Comparison of ENCODE assay signal across 6 cellular contexts in the genomic region with DNA sequence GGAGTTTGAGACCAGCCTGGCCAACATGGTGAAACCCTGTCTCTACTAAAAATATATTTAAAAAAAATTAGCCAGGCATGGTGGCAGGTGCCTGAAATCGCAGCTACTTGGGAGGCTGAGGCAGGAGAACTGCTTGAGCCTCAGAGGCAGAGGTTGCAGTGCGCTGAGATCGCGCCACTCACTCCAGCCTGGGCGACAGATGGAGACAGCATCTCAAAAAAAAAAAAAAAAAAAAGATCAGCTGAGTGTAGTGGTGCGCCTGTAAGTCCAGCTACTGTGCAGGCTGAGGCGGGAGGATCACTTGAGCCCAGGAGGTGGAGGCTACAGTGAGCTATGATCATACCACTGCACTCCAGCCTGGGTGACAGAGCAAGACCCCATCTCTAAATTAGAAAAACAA. TPM values are rescaled to one million over a fixed set of nuclear protein-coding genes. Genes with fewer than 3 reads are reported as not detected.
A peak's percentile ranks its signal among the peaks of the same experiment; 100 is the strongest.
DNase-seq lines count a peak whose midpoint lies in the region; ATAC-seq, FAIRE-seq and TF ChIP-seq lines count a peak whose summit lies in the region.
"Not testable (repeated sequence)": the region's sequence is repeated elsewhere in the genome, so short reads cannot be mapped to it uniquely, and the experiment has no call there.

No MANE protein-coding gene starts in this region.

- in situ Hi-C loops in K562 (cut with MboI): not testable (repeated sequence)

- not testable (repeated sequence) for ATAC-seq in K562

- not testable (repeated sequence) for BruUV-seq in K562 (replicated peaks; lab: Mats Ljungman, UMichigan)

- not testable (repeated sequence) for H3K4me3 Mint-ChIP-seq in nephron progenitor cell

- H3K27me3 Mint-ChIP-seq in nephron progenitor cell (ENCODE audit: low read depth, poor library complexity): not testable (repeated sequence)

- WGBS in K562 (ENCODE audit: insufficient coverage, low coverage, missing lambda C conversion rate): 86% methylated on average over 6 of the region's 7 CpGs

- H3K9ac ChIP-seq in SK-N-MC (ENCODE audit: insufficient read length); K562 (ENCODE audit: insufficient read depth in 1 of 2, low read depth in 2 of 2, low read length in 2 of 2): not testable (repeated sequence)

- not testable (repeated sequence) for H3K27me3 ChIP-seq in K562 (ENCODE audit: control insufficient read depth in 2 of 2, insufficient read depth in 2 of 2, low read length in 2 of 2)

- peak; percentile 7 for DNase-seq in NCI-H1694 (lab: John Stamatoyannopoulos, UW)
- peak; percentile 15 for DNase-seq in NCI-H82 (lab: John Stamatoyannopoulos, UW)
- not testable (repeated sequence) for DNase-seq in SK-N-MC (ENCODE audit: low read depth, low spot score); K562 (ENCODE audit: extremely low read depth in 1 of 4, low spot score in 3 of 4); nephron progenitor cell

- not testable (repeated sequence) for H3K79me2 ChIP-seq in K562 (ENCODE audit: control insufficient read depth, insufficient read depth, low read length)

- POLR2A ChIA-PET in K562 (lab: Yijun Ruan, JAX): interaction anchor here (0.6 to 1.2 kb wide), 4 partner anchors 9 to 145 kb away, joined by 3 read pairs; a partner anchor contains a TSS

- H3K27ac ChIP-seq in 22Rv1 (peak overlapping the region; percentile 42), SK-N-MC (peak overlapping the region; percentile 84; the same call in 1 of the 2 replicates)
- H3K27ac ChIP-seq in K562 (ENCODE audit: extremely low read depth, low read depth, low read length): not testable (repeated sequence)

- H3K9me3 Mint-ChIP-seq in nephron progenitor cell: not testable (repeated sequence)

- H3K4me3 ChIP-seq in SK-N-MC, K562: not testable (repeated sequence)

- CTCF ChIA-PET in K562 (lab: Yijun Ruan, JAX; ENCODE audit: low intra/inter-chr PET ratio): not testable (repeated sequence)

- intact Hi-C loops in K562 (cut with micrococcal nuclease): not testable (repeated sequence)

- not testable (repeated sequence) for H2AFZ ChIP-seq in K562 (ENCODE audit: low read depth, low read length)

- TF ChIP-seq EP300 in K562 (IDR thresholded peaks at IDR 0.05; ENCODE audit: low read length): not testable (repeated sequence)

- not testable (repeated sequence) for H3K9me1 ChIP-seq in K562 (ENCODE audit: control insufficient read depth, insufficient read depth, low read length)

- not testable (repeated sequence) for TF ChIP-seq RAD21 in K562 (CRISPR knock-in tag; conservative IDR thresholded peaks at IDR 0.05 in 1 of 2, IDR thresholded peaks at IDR 0.05 in 1 of 2)

- H3K4me1 Mint-ChIP-seq in nephron progenitor cell: peaks cover 19% of the 10 kb centered on the region

- TF ChIP-seq POLR2A in K562 (conservative IDR thresholded peaks at IDR 0.05): not testable (repeated sequence)

- not testable (repeated sequence) for H3K9me3 ChIP-seq in SK-N-MC (ENCODE audit: low read depth, low read length); K562 (replicated peaks; ENCODE audit: control insufficient read depth, insufficient read depth, low read depth, low read length)

- TF ChIP-seq CTCF in 22Rv1 (IDR thresholded peaks at IDR 0.05); K562 (IDR thresholded peaks at IDR 0.05 in 2 of 3, conservative IDR thresholded peaks at IDR 0.05 in 1 of 3; ENCODE audit: insufficient read depth in 2 of 3, low read depth in 1 of 3, low read length in 3 of 3); nephron progenitor cell (IDR thresholded peaks at IDR 0.05): not testable (repeated sequence)

- H4K20me1 ChIP-seq in K562 (replicated peaks; ENCODE audit: control insufficient read depth, insufficient read depth, low read length): not testable (repeated sequence)

- H3K4me1 ChIP-seq in K562 (replicated peaks in 1 of 2; ENCODE audit: control insufficient read depth in 2 of 2, insufficient read depth in 2 of 2, low read length in 2 of 2): peaks cover 4 to 50% of the 10 kb centered on the region in 2 experiments; a peak in 4 of 5 replicates

- not testable (repeated sequence) for H3K36me3 ChIP-seq in SK-N-MC (ENCODE audit: insufficient read depth, low read length)
- peaks cover 54% of the 10 kb centered on the region; the same call in 2 of the 3 replicates for H3K36me3 ChIP-seq in K562 (ENCODE audit: control insufficient read depth, insufficient read depth, low read length)

- H3K36me3 Mint-ChIP-seq in nephron progenitor cell (ENCODE audit: low read depth): peaks cover 37% of the 10 kb centered on the region

- peak overlapping the region; percentile 77 for H3K27ac Mint-ChIP-seq in nephron progenitor cell

- not testable (repeated sequence) for H3K4me2 ChIP-seq in K562 (ENCODE audit: insufficient read depth, low read length)

- not testable (repeated sequence) for FAIRE-seq in K562 (lab: Jason Lieb, UNC)

TF ChIP-seq in K562, 482 proteins besides CTCF, POLR2A, EP300 and RAD21 (continues in another document):
- peak; percentile 30; the same call in 1 of the 2 replicates for TF ChIP-seq ZNF384 (IDR thresholded peaks at IDR 0.05; ENCODE audit: low read depth, low read length)

RNA-seq across cellular contexts. Expression of a gene that starts 9.9 kb away (rescaled TPM):
- total RNA-seq in K562 (2011; cell fraction: chromatin; rRNA removed; ENCODE audit: low replicate concordance): 55.1 and 137 TPM in 2 replicates
- 204 and 212 TPM in 2 replicates for total RNA-seq in K562 (2011; cell fraction: nucleolus; rRNA removed)
- total RNA-seq in K562 (2011; cell fraction: nucleoplasm; rRNA removed): 127 and 144 TPM in 2 replicates
- total RNA-seq in K562 (2014; rRNA removed) (131 and 143 TPM in 2 replicates), K562 (2014; rRNA removed; fragmentation: Illumina TruSeq; extraction: Trizol) (52.2 and 67.5 TPM in 2 replicates), K562 (2015; rRNA removed; fragmentation: Illumina TruSeq; extraction: Trizol) (81.6 and 83.0 TPM in 2 replicates), K562 (2021) (91.5 and 96.7 TPM in 2 replicates)
- polyA plus RNA-seq in K562 (2011; rRNA removed) (82.1 and 86.0 TPM in 2 replicates), K562 (2014; fragmentation: Illumina TruSeq; extraction: Trizol) (60.5 and 66.6 TPM in 2 replicates), K562 (2014; fragmentation: Nextera tagmentation; extraction: Ambion mirVana) (10 to 100 TPM in 1 of 2 experiments, 1 to 10 TPM in 1; 4.2 to 12.6 TPM), K562 (2014; rRNA removed) (141 and 166 TPM in 2 replicates)
- polyA plus RNA-seq in K562 (2011; cell fraction: cytosol; rRNA removed): 118 and 186 TPM in 2 replicates
- 46.8 and 51.5 TPM in 2 replicates for polyA plus RNA-seq in K562 (2011; cell fraction: nucleus; rRNA removed)
- 164 and 292 TPM in 2 replicates for polyA plus RNA-seq in K562 (2012)
- polyA minus RNA-seq in K562 (2011; rRNA and poly(A)+ RNA removed): 17.9 and 26.4 TPM in 2 replicates
- polyA minus RNA-seq in K562 (2011; cell fraction: cytosol; rRNA and poly(A)+ RNA removed): 32.6 and 58.7 TPM in 2 replicates
- polyA minus RNA-seq in K562 (2011; cell fraction: nucleus; rRNA and poly(A)+ RNA removed): 14.4 and 24.1 TPM in 2 replicates

RNA-seq across cellular contexts. Expression of a gene that starts 40.7 kb away (rescaled TPM):
- total RNA-seq in K562 (2011; cell fraction: chromatin; rRNA removed; ENCODE audit: low replicate concordance): 10.7 and 24.6 TPM in 2 replicates
- 13.8 and 17.5 TPM in 2 replicates for total RNA-seq in K562 (2011; cell fraction: nucleolus; rRNA removed)
- 10.7 and 12.8 TPM in 2 replicates for total RNA-seq in K562 (2011; cell fraction: nucleoplasm; rRNA removed)
- total RNA-seq in K562 (2014; rRNA removed) (4.0 and 4.4 TPM in 2 replicates), K562 (2014; rRNA removed; fragmentation: Illumina TruSeq; extraction: Trizol) (4.3 and 4.6 TPM in 2 replicates), K562 (2015; rRNA removed; fragmentation: Illumina TruSeq; extraction: Trizol) (4.9 and 5.4 TPM in 2 replicates), K562 (2021) (6.5 and 9.3 TPM in 2 replicates)
- polyA plus RNA-seq in K562 (2011; rRNA removed) (5.7 and 8.0 TPM in 2 replicates), K562 (2014; fragmentation: Illumina TruSeq; extraction: Trizol) (6.6 and 7.3 TPM in 2 replicates), K562 (2014; fragmentation: Nextera tagmentation; extraction: Ambion mirVana) (1 to 10 TPM in 1 of 2 experiments, under 1 TPM in 1; 0.69 to 1.0 TPM), K562 (2014; rRNA removed) (6.8 and 7.3 TPM in 2 replicates)
- polyA plus RNA-seq in K562 (2011; cell fraction: cytosol; rRNA removed): 8.2 and 15.6 TPM in 2 replicates
- 3.0 and 4.8 TPM in 2 replicates for polyA plus RNA-seq in K562 (2011; cell fraction: nucleus; rRNA removed)
- 7.6 and 10.7 TPM in 2 replicates for polyA plus RNA-seq in K562 (2012)
- polyA minus RNA-seq in K562 (2011; rRNA and poly(A)+ RNA removed): 4.5 and 8.6 TPM in 2 replicates
- 4.7 and 6.4 TPM in 2 replicates for polyA minus RNA-seq in K562 (2011; cell fraction: cytosol; rRNA and poly(A)+ RNA removed)
- 3.0 and 4.6 TPM in 2 replicates for polyA minus RNA-seq in K562 (2011; cell fraction: nucleus; rRNA and poly(A)+ RNA removed)

RNA-seq across cellular contexts. Expression of a gene that starts 43.6 kb away (rescaled TPM):
- 45.6 and 105 TPM in 2 replicates for total RNA-seq in K562 (2011; cell fraction: chromatin; rRNA removed; ENCODE audit: low replicate concordance)
- total RNA-seq in K562 (2011; cell fraction: nucleolus; rRNA removed): 61.4 and 62.6 TPM in 2 replicates
- total RNA-seq in K562 (2011; cell fraction: nucleoplasm; rRNA removed): 50.8 and 52.2 TPM in 2 replicates
- total RNA-seq in K562 (2014; rRNA removed) (43.0 and 64.9 TPM in 2 replicates), K562 (2014; rRNA removed; fragmentation: Illumina TruSeq; extraction: Trizol) (12.7 and 16.0 TPM in 2 replicates), K562 (2015; rRNA removed; fragmentation: Illumina TruSeq; extraction: Trizol) (23.6 and 24.5 TPM in 2 replicates), K562 (2021) (60.0 and 66.7 TPM in 2 replicates)
- polyA plus RNA-seq in K562 (2011; rRNA removed) (5.4 and 7.1 TPM in 2 replicates), K562 (2014; fragmentation: Illumina TruSeq; extraction: Trizol) (33.5 and 50.1 TPM in 2 replicates), K562 (2014; fragmentation: Nextera tagmentation; extraction: Ambion mirVana) (1 to 10 TPM in 1 of 2 experiments, under 1 TPM in 1; 0.90 to 1.1 TPM), K562 (2014; rRNA removed) (27.8 and 30.6 TPM in 2 replicates)
- polyA plus RNA-seq in K562 (2011; cell fraction: cytosol; rRNA removed): 6.1 and 12.8 TPM in 2 replicates
- polyA plus RNA-seq in K562 (2011; cell fraction: nucleus; rRNA removed): 9.6 and 23.4 TPM in 2 replicates
- polyA plus RNA-seq in K562 (2012): 26.0 and 32.1 TPM in 2 replicates
- 4.6 and 8.5 TPM in 2 replicates for polyA minus RNA-seq in K562 (2011; rRNA and poly(A)+ RNA removed)
- polyA minus RNA-seq in K562 (2011; cell fraction: cytosol; rRNA and poly(A)+ RNA removed): 17.6 and 18.5 TPM in 2 replicates
- 17.1 and 24.1 TPM in 2 replicates for polyA minus RNA-seq in K562 (2011; cell fraction: nucleus; rRNA and poly(A)+ RNA removed)
